ENCODE assay signal across 8 cellular contexts in the genomic region with DNA sequence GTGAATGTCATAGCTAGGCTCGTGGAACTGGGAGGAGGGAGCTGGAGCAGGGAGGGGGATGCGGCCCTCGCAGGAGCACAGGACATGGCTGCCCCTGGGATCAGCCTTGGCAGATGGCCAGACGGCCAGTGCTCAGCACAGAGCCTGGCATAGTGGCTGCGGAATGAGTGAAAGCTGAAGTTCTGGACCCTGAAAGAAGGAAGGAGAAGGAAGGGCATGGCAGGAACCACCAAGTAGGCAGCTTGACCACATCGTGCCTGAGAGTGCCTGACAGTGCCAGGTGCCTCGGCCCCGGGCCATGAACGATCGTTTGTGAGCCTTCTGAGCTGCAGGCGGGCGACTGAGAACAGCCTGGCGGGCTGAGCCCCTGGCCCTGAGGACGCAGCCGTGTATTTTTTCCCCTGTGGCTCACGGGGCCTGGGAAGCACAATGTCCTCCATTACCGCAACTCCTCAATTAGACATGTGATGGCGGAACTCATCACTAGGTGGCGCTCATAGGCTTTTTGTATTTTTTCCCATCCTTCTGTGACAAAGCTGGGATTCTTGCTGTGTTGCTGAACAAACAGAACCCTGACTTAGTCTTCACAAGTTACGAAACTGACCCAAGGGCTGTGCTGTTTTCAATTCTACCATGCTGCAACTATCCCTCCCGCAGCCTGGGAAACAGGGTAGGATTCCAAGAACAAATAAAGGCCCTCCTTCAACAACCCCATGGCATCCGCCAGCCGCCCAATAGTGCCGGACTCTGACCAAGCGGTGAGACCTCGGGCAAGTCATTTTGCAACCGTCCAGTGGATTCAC.
DNase-seq lines count a peak whose midpoint lies in the region; ATAC-seq and TF ChIP-seq lines count a peak whose summit lies in the region.

No MANE protein-coding gene starts in this region.

- TF ChIP-seq CTCF in fibroblast of pulmonary artery (IDR thresholded peaks at IDR 0.05; ENCODE audit: low read length, missing control alignments) (peak; percentile 71), nephron progenitor cell (IDR thresholded peaks at IDR 0.05) (peak; percentile 70)

- H3K27me3 Mint-ChIP-seq in nephron progenitor cell (ENCODE audit: low read depth, poor library complexity), result peaks cover 8% of the 10 kb centered on the region

- H3K27me3 ChIP-seq in NT2/D1 (ENCODE audit: insufficient read depth, insufficient read length), result no peaks in the 10 kb centered on the region

- H3K36me3 ChIP-seq in NT2/D1 (ENCODE audit: insufficient read depth, insufficient read length, low read length), result no peaks in the 10 kb centered on the region

- peak overlapping the region; percentile 70 for H3K9ac ChIP-seq in NT2/D1 (ENCODE audit: insufficient read length, low read depth)

- DNase-seq in ELR (ENCODE audit: low read depth), result peak; percentile 82
- peak; percentile 61 for DNase-seq in HuH-7 (ENCODE audit: low spot score)
- peak; percentile 90 for DNase-seq in NT2/D1 (ENCODE audit: low read depth, low spot score)
- peak; percentile 77 to 81 for DNase-seq in activated T-cell treated with anti-CD3 and anti-CD28 coated beads, Interleukin-2, amount 50 U/mL, for 48 hours
- peak; percentile 94 for DNase-seq in fibroblast of pulmonary artery (ENCODE audit: low read depth)
- peak; percentile 81 for DNase-seq in nephron progenitor cell
- peak; percentile 87 for DNase-seq in stromal cell of bone marrow (ENCODE audit: low read depth)

- no peak overlapping the region for H3K27ac Mint-ChIP-seq in nephron progenitor cell

- no peak overlapping the region for H3K4me3 ChIP-seq in NT2/D1 (ENCODE audit: insufficient read length, low read depth)
- H3K4me3 ChIP-seq in fibroblast of pulmonary artery (replicated peaks; ENCODE audit: low read depth, low read length), result no peak overlapping the region

- peaks cover 13% of the 10 kb centered on the region for H3K4me1 Mint-ChIP-seq in nephron progenitor cell

- H3K4me3 Mint-ChIP-seq in nephron progenitor cell, result peak overlapping the region; percentile 17

- H3K36me3 Mint-ChIP-seq in nephron progenitor cell (ENCODE audit: low read depth), result no peaks in the 10 kb centered on the region

- no peak for ATAC-seq in HG02852 (IDR thresholded peaks at IDR 0.05; ENCODE audit: unreplicated experiment)

- peaks cover 6% of the 10 kb centered on the region for H3K4me1 ChIP-seq in NT2/D1 (ENCODE audit: insufficient read depth, insufficient read length)

- peaks cover 8% of the 10 kb centered on the region for H3K9me3 ChIP-seq in NT2/D1 (ENCODE audit: insufficient read depth, low read length)

- H3K9me3 Mint-ChIP-seq in nephron progenitor cell, result peaks cover 11% of the 10 kb centered on the region
